8 cellular contexts compared by ENCODE assay signal in the genomic region with DNA sequence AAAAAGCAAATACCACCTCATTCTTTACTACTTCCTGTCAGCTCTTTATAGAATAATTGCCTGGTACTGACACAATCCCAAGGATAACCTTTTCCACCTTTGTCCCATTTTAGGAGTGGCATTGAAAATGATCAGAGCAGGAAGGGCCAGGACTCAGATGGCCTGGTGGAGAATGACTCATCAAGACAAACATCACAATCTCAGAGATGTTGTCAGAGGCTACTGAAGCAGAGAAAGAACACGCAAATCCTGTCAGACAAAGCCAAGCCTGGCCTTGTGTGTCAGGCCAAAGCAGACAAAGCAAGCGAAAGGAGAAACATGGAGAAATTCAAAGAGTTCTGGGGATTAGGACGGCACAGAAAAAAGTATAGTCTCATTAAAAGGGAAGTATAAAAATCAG. TPM values are rescaled to one million over a fixed set of nuclear protein-coding genes. Genes with fewer than 3 reads are reported as not detected.
DNase-seq lines count a peak whose midpoint lies in the region; ATAC-seq, FAIRE-seq and TF ChIP-seq lines count a peak whose summit lies in the region.

No MANE protein-coding gene starts in this region.

- H3K9me3 ChIP-seq in PC-9 (ENCODE audit: insufficient read depth, low read depth) (no peaks in the 10 kb centered on the region), pancreas (no peaks in the 10 kb centered on the region)

- POLR2A ChIA-PET in PC-9 (lab: Charles Lee; ENCODE audit: unreplicated experiment), result no interaction called here

- no peak overlapping the region for H2AFZ ChIP-seq in PC-9

- H3K4me1 ChIP-seq in PC-9 (replicated peaks; ENCODE audit: insufficient read depth), result peaks cover 55% of the 10 kb centered on the region
- H3K4me1 ChIP-seq in pancreas, result peaks cover 0 to 13% (median 0%) of the 10 kb centered on the region in 3 donors

- no TSS peak for BruUV-seq in PC-9 (replicated peaks; lab: Mats Ljungman, UMichigan)

- intact Hi-C loops in PC-9 (cut with micrococcal nuclease; ENCODE audit: unreplicated experiment), result loop anchor here (1.0 to 5.0 kb wide), 2 partner anchors 42 to 72 kb away; a partner anchor contains a TSS
- intact Hi-C loops in pancreas (cut with DNase I), result no loop called here

- H3K36me3 ChIP-seq in PC-9 (ENCODE audit: low read depth), result no peaks in the 10 kb centered on the region
- H3K36me3 ChIP-seq in pancreas, result peaks cover 0 to 5% (median 0%) of the 10 kb centered on the region in 3 donors

- peaks cover 24% of the 10 kb centered on the region for H3F3A ChIP-seq in PC-9 (ENCODE audit: insufficient read depth, low read depth)

- CTCF ChIA-PET in PC-9 (lab: Charles Lee), result no interaction called here

- 71 to 80% methylated on average over 3 of the region's 3 CpGs for WGBS in pancreas, 2 donors

- H3K9me2 ChIP-seq in PC-9 (ENCODE audit: insufficient read depth), result no peaks in the 10 kb centered on the region

- DNase-seq in GM12891 (ENCODE audit: insufficient read length, low spot score), result no peak
- peak; percentile 55 to 90 for DNase-seq in PC-9
- DNase-seq in fibroblast of gingiva (ENCODE audit: low read depth), result peak; percentile 85
- DNase-seq in pancreas, result no peak
- no peak for DNase-seq in foreskin melanocyte
- no peak for DNase-seq in AML-193 (lab: John Stamatoyannopoulos, UW)
- DNase-seq in NCI-H1092 (lab: John Stamatoyannopoulos, UW), result no peak

- FAIRE-seq in GM12891 (lab: Jason Lieb, UNC) (peak; percentile 5), pancreas (lab: Jason Lieb, UNC) (no peak)

- ATAC-seq in pancreas, result peak; percentile 31 to 95 (median 74)
- ATAC-seq in HG02798 (IDR thresholded peaks at IDR 0.05; ENCODE audit: poor library complexity, unreplicated experiment), result no peak

- H4K20me1 ChIP-seq in PC-9 (ENCODE audit: insufficient read depth), result no peaks in the 10 kb centered on the region

- H3K79me2 ChIP-seq in PC-9 (ENCODE audit: low read depth), result no peaks in the 10 kb centered on the region

- H3K4me3 ChIP-seq in PC-9 (no peak overlapping the region), pancreas (no peak overlapping the region)

- TF ChIP-seq CTCF in PC-9 (conservative IDR thresholded peaks at IDR 0.05) (no peak), pancreas (IDR thresholded peaks at IDR 0.05) (no peak)

- H3K27ac ChIP-seq in PC-9 (peak overlapping the region; percentile 66), pancreas (peak overlapping the region in 2 of 4 donors; percentile 1 to 13)

- no peak for TF ChIP-seq POLR2A in GM12891 (IDR thresholded peaks at IDR 0.05; ENCODE audit: low read depth, low read length)

- peak overlapping the region; percentile 57 for H3K4me2 ChIP-seq in PC-9

- H3K27me3 ChIP-seq in PC-9 (ENCODE audit: insufficient read depth, low read depth) (no peaks in the 10 kb centered on the region), pancreas (no peaks in the 10 kb centered on the region)

TF ChIP-seq in GM12891, 5 proteins besides CTCF, POLR2A, EP300 and RAD21:
- TF ChIP-seq PAX5 (IDR thresholded peaks at IDR 0.05; ENCODE audit: insufficient read depth, low read length, severe bottlenecking) (no peak), TAF1 (IDR thresholded peaks at IDR 0.05; ENCODE audit: low read depth, low read length) (no peak), POLR2AphosphoS5 (IDR thresholded peaks at IDR 0.05; ENCODE audit: low read depth, low read length) (no peak), POU2F2 (IDR thresholded peaks at IDR 0.05; ENCODE audit: low read depth, low read length) (no peak), SPI1 (IDR thresholded peaks at IDR 0.05; ENCODE audit: low read depth, low read length) (no peak)

RNA-seq across cellular contexts. Expression of a gene that starts 40.9 kb away (rescaled TPM):
- 6.5 TPM for polyA plus RNA-seq in GM12891 (2012; ENCODE audit: low read depth, missing spikeins)
- 11.9 and 12.9 TPM in 2 replicates for total RNA-seq in PC-9 (2021)
- 10 to 100 TPM in 1 of 6 donors, 1 to 10 TPM in 5; 7.3 to 11.6 (median 8.5) TPM for total RNA-seq in pancreas
- 10 to 100 TPM in 1 of 2 donors, 1 to 10 TPM in 1; 8.4 to 16.5 TPM for polyA plus RNA-seq in pancreas

RNA-seq across cellular contexts. Expression of a gene that starts 48.7 kb away (rescaled TPM):
- polyA plus RNA-seq in GM12891 (2012; ENCODE audit: low read depth, missing spikeins), result 7.3 TPM
- 11.1 and 15.3 TPM in 2 replicates for total RNA-seq in PC-9 (2021)
- total RNA-seq in pancreas, result 10 to 100 TPM in 1 of 6 donors, 1 to 10 TPM in 5; 5.4 to 10.0 (median 6.7) TPM
- 1 to 10 TPM; 2.1 to 4.8 TPM for polyA plus RNA-seq in pancreas

Comparison
In these comparisons a context has a peak if more than half of its experiments do, and no peak if none do; other contexts are left out.
1. DNase-seq: peak in PC-9 (2 of 2) and fibroblast of gingiva (single experiment); none in GM12891 (single experiment), pancreas (0 of 6), foreskin melanocyte (single experiment), AML-193 (0 of 2) and NCI-H1092 (single experiment).